In genomic region chrX:147917700-147918694, GRCh38 we compare ENCODE assay signal across 8 cellular contexts. TPM values are rescaled to one million over a fixed set of nuclear protein-coding genes. Genes with fewer than 3 reads are reported as not detected.
DNase-seq lines count a peak whose midpoint lies in the region; ATAC-seq and TF ChIP-seq lines count a peak whose summit lies in the region.

No MANE protein-coding gene starts in this region.

- ATAC-seq in GM18498 (IDR thresholded peaks at IDR 0.05; ENCODE audit: unreplicated experiment) (peak; percentile 88), GM21529 (IDR thresholded peaks at IDR 0.05; ENCODE audit: unreplicated experiment) (peak; percentile 86), sciatic nerve (no peak)

- DNase-seq in Kasumi-1 (lab: John Stamatoyannopoulos, UW) (peak; percentile 4 to 8), endothelial cell (ENCODE audit: low spot score) (no peak), SK-N-DZ (ENCODE audit: low spot score) (no peak), sciatic nerve (ENCODE audit: low spot score) (no peak), HT-29 (ENCODE audit: low spot score) (no peak), nephron progenitor cell (no peak)

- H3K27me3 Mint-ChIP-seq in endothelial cell (ENCODE audit: unreplicated experiment) (no peaks in the 10 kb centered on the region), nephron progenitor cell (ENCODE audit: low read depth, poor library complexity) (no peaks in the 10 kb centered on the region)

- H3K4me1 Mint-ChIP-seq in endothelial cell (ENCODE audit: unreplicated experiment), result peaks cover 46% of the 10 kb centered on the region
- H3K4me1 Mint-ChIP-seq in nephron progenitor cell, result peaks cover 60% of the 10 kb centered on the region

- no peak overlapping the region for H3K4me3 Mint-ChIP-seq in endothelial cell (ENCODE audit: unreplicated experiment)
- H3K4me3 Mint-ChIP-seq in nephron progenitor cell, result no peak overlapping the region

- H3K36me3 Mint-ChIP-seq in endothelial cell (ENCODE audit: low read depth, unreplicated experiment) (no peaks in the 10 kb centered on the region), nephron progenitor cell (ENCODE audit: low read depth) (peaks cover 6% of the 10 kb centered on the region)

- H3K9me3 Mint-ChIP-seq in endothelial cell (ENCODE audit: unreplicated experiment) (no peaks in the 10 kb centered on the region), nephron progenitor cell (peaks cover 11% of the 10 kb centered on the region)

- H3K27ac Mint-ChIP-seq in endothelial cell (ENCODE audit: unreplicated experiment), result peak overlapping the region; percentile 15
- H3K27ac Mint-ChIP-seq in nephron progenitor cell, result no peak overlapping the region

- intact Hi-C loops in sciatic nerve (cut with DNase I), result no loop called here

- no peak for TF ChIP-seq CTCF in endothelial cell (IDR thresholded peaks at IDR 0.05; ENCODE audit: unreplicated experiment)
- TF ChIP-seq CTCF in nephron progenitor cell (IDR thresholded peaks at IDR 0.05), result no peak

RNA-seq across cellular contexts. Expression of gene FMR1, which starts 6.3 kb away (rescaled TPM):
- total RNA-seq in endothelial cell (ENCODE audit: unreplicated experiment), result 67.2 TPM
- polyA plus RNA-seq in SK-N-DZ (2014; cell fraction: cytosol; rRNA removed), result 23.9 and 25.0 TPM in 2 replicates
- polyA plus RNA-seq in SK-N-DZ (2014; cell fraction: nucleus; rRNA removed), result 63.2 and 63.3 TPM in 2 replicates
- 57.9 TPM for total RNA-seq in sciatic nerve
- total RNA-seq in HT-29 (2014; rRNA removed; shearing (Covaris generic)), result 24.8 and 29.6 TPM in 2 replicates

Comparison
In these comparisons a context has a peak if more than half of its experiments do, and no peak if none do; other contexts are left out.
1. DNase-seq: peak in Kasumi-1 (2 of 2); none in endothelial cell (single experiment), SK-N-DZ (single experiment), sciatic nerve (single experiment), HT-29 (single experiment) and nephron progenitor cell (single experiment).